In genomic region chr14:103367995-103368394, GRCh38 we compare ENCODE assay signal across 1 cellular context.
TF ChIP-seq lines count a peak whose summit lies in the region.

No MANE protein-coding gene starts in this region.

TF ChIP-seq in GM23338, 12 proteins besides CTCF, POLR2A, EP300 and RAD21 (continued from another document):
- TF ChIP-seq ETS1 (IDR thresholded peaks at IDR 0.05) (no peak), EZH2phosphoT487 (IDR thresholded peaks at IDR 0.05; ENCODE audit: unreplicated experiment) (no peak), REST (IDR thresholded peaks at IDR 0.05; ENCODE audit: unreplicated experiment) (no peak), STAT1 (IDR thresholded peaks at IDR 0.05; ENCODE audit: unreplicated experiment) (no peak), EZH2 (IDR thresholded peaks at IDR 0.05; ENCODE audit: low read depth, unreplicated experiment) (no peak), JUNB (IDR thresholded peaks at IDR 0.05; ENCODE audit: unreplicated experiment) (no peak), ZNF331 (CRISPR knock-in tag; IDR thresholded peaks at IDR 0.05; ENCODE audit: low read depth) (no peak), ZNF114 (CRISPR knock-in tag; IDR thresholded peaks at IDR 0.05) (no peak), CREB1 (CRISPR knock-in tag; IDR thresholded peaks at IDR 0.05; ENCODE audit: low read depth) (no peak), POLR2AphosphoS5 (IDR thresholded peaks at IDR 0.05; ENCODE audit: low read depth) (no peak), NANOG (IDR thresholded peaks at IDR 0.05; ENCODE audit: borderline replicate concordance) (no peak)
